In genomic region chr20:57260959-57261357, GRCh38 we compare ENCODE assay signal across 21 cellular contexts. TPM values are rescaled to one million over a fixed set of nuclear protein-coding genes. Genes with fewer than 3 reads are reported as not detected.
DNase-seq lines count a peak whose midpoint lies in the region; ATAC-seq and TF ChIP-seq lines count a peak whose summit lies in the region.
"Had no signal": no experiment of that assay in that cellular context is flagged by ENCODE, and none has a peak within 500 bp of the region (broad histone marks: within the 10 kb centered on the region; RNA-seq: fewer than 3 reads in every experiment).

No MANE protein-coding gene starts in this region.

- H3K4me3 ChIP-seq in choroid plexus epithelial cell (ENCODE audit: low read depth, low read length) (no peak overlapping the region), thyroid gland (replicated peaks in 1 of 3) (no peak overlapping the region), Karpas-422 (ENCODE audit: low read length) (no peak overlapping the region)
- H3K4me3 ChIP-seq: GM23248, vagina had no signal

- H3K36me3 ChIP-seq in thyroid gland = no peaks in the 10 kb centered on the region
- no peaks in the 10 kb centered on the region for H3K36me3 ChIP-seq in Karpas-422 (ENCODE audit: insufficient read depth, low read length)
- H3K36me3 ChIP-seq: BE2C, brain microvascular endothelial cell, vagina had no signal

- intact Hi-C loops in Right ventricle myocardium superior (cut with DNase I) = loop anchor here (10.0 kb wide), 1 partner anchor 96 kb away; no protein-coding TSS in a partner anchor
- intact Hi-C loops in Right ventricle myocardium inferior (cut with DNase I) = loop anchor here (2.0 to 5.0 kb wide), 2 partner anchors 98 to 169 kb away; no protein-coding TSS in a partner anchor
- intact Hi-C loops in thyroid gland (cut with DNase I) = no loop called here

- H3K9me2 ChIP-seq in Karpas-422 (replicated peaks; ENCODE audit: insufficient read depth, low read length) = no peaks in the 10 kb centered on the region

- no peak overlapping the region for H2AFZ ChIP-seq in Karpas-422 (ENCODE audit: low read length)
- H2AFZ ChIP-seq: GM23248 had no signal

- H4K20me1 ChIP-seq in Karpas-422 (ENCODE audit: insufficient read depth, low read depth, low read length) = no peaks in the 10 kb centered on the region

- no peak overlapping the region for H3K4me2 ChIP-seq in Karpas-422 (ENCODE audit: low read depth, low read length, poor library complexity, severe bottlenecking)

- no peak overlapping the region for H3K9ac ChIP-seq in Karpas-422 (ENCODE audit: low read length)
- H3K9ac ChIP-seq: GM23248 had no signal

- H3K27ac ChIP-seq in thyroid gland (peak overlapping the region; percentile 89 to 95 (median 91)), Karpas-422 (ENCODE audit: low read length) (no peak overlapping the region)
- H3K27ac ChIP-seq: brain microvascular endothelial cell, foreskin keratinocyte, GM23248, vagina had no signal

- 16 to 17% methylated on average over 13 of the region's 13 CpGs for WGBS in thyroid gland, 2 donors

- H3K27me3 ChIP-seq in thyroid gland (no peaks in the 10 kb centered on the region), Karpas-422 (ENCODE audit: low read length) (no peaks in the 10 kb centered on the region)
- H3K27me3 ChIP-seq: vagina had no signal

- H3K79me2 ChIP-seq in Karpas-422 (ENCODE audit: low read length) = no peaks in the 10 kb centered on the region

- peak; percentile 4 for ATAC-seq in Right ventricle myocardium superior (ENCODE audit: poor library complexity)
- ATAC-seq in Right ventricle myocardium inferior = no peak
- ATAC-seq: foreskin keratinocyte had no signal

- no peak for DNase-seq in Right ventricle myocardium superior
- no peak for DNase-seq in Right ventricle myocardium inferior (ENCODE audit: missing footprints)
- peak; percentile 9 for DNase-seq in choroid plexus epithelial cell (ENCODE audit: low read depth)
- peak; percentile 28 for DNase-seq in myocyte (ENCODE audit: low read depth)
- peak; percentile 53 to 59 for DNase-seq in thyroid gland
- DNase-seq in activated CD4-positive, alpha-beta T cell treated with anti-CD3 and anti-CD28 coated beads, Interleukin-2, amount 50 U/mL, for 4 hours = no peak
- no peak for DNase-seq in Karpas-422
- no peak for DNase-seq in foreskin melanocyte
- DNase-seq: activated CD8-positive, alpha-beta memory T cell treated with anti-CD3 and anti-CD28 coated beads for 24 hours; activated naive CD8-positive, alpha-beta T cell treated with anti-CD3 and anti-CD28 coated beads for 36 hours; BE2C; brain microvascular endothelial cell; COR-L47; foreskin keratinocyte; GM23248; NCI-H2171; posterior cingulate gyrus; small intestine; stimulated activated CD4-positive, alpha-beta T cell treated with anti-CD3 and anti-CD28 coated beads, Interleukin-4, amount 100 ng/mL, for 24 hours had no signal

- TF ChIP-seq CTCF in choroid plexus epithelial cell (conservative IDR thresholded peaks at IDR 0.05; ENCODE audit: low read depth, low read length) (no peak), thyroid gland (IDR thresholded peaks at IDR 0.05) (no peak)

- peak in 1 of 2 donors; percentile 31 for TF ChIP-seq POLR2A in thyroid gland (IDR thresholded peaks at IDR 0.05)

- H3K4me1 ChIP-seq in thyroid gland = peaks cover 42 to 52% of the 10 kb centered on the region in 2 donors
- H3K4me1 ChIP-seq in Karpas-422 (ENCODE audit: low read length) = peaks cover 13% of the 10 kb centered on the region
- H3K4me1 ChIP-seq: BE2C, foreskin keratinocyte had no signal

- H3K9me3 ChIP-seq in thyroid gland (no peaks in the 10 kb centered on the region), Karpas-422 (ENCODE audit: low read length) (no peaks in the 10 kb centered on the region)
- H3K9me3 ChIP-seq: BE2C, vagina had no signal

RNA-seq across cellular contexts. Expression of gene BMP7, which starts 5.5 kb away (rescaled TPM):
- 23.2 TPM for total RNA-seq in Right ventricle myocardium superior
- total RNA-seq in Right ventricle myocardium inferior = 27.2 TPM
- not detected in 2 replicates for total RNA-seq in myocyte
- polyA plus RNA-seq in myocyte (2012) = not detected
- total RNA-seq in thyroid gland = 100 to 1,000 TPM in 1 of 4 donors, 10 to 100 TPM in 3; 34.0 to 113 (median 80.2) TPM
- not detected in 2 replicates for total RNA-seq in Karpas-422 (2014; rRNA removed; shearing (Covaris generic); ENCODE audit: low replicate concordance)
- total RNA-seq: activated naive CD8-positive, alpha-beta T cell treated with anti-CD3 and anti-CD28 coated beads for 36 hours; foreskin keratinocyte; GM23248; liver had no signal
- polyA plus RNA-seq: foreskin keratinocyte, GM23248, liver had no signal

Comparison
In these comparisons a context has a peak if more than half of its experiments do, and no peak if none do; other contexts are left out.
1. DNase-seq: peak in choroid plexus epithelial cell (single experiment), myocyte (single experiment) and thyroid gland (2 of 2); none in Right ventricle myocardium superior (single experiment), Right ventricle myocardium inferior (single experiment), activated CD4-positive, alpha-beta T cell treated with anti-CD3 and anti-CD28 coated beads, Interleukin-2, amount 50 U/mL, for 4 hours (0 of 2), Karpas-422 (single experiment) and foreskin melanocyte (single experiment).
2. RNA of gene BMP7, which starts 5.5 kb away (total RNA-seq): 34.0 to 113 TPM in thyroid gland, 27.2 TPM in Right ventricle myocardium inferior (single experiment) and 23.2 TPM in Right ventricle myocardium superior (single experiment); not detected in myocyte and not detected in Karpas-422; every median in the first group is over 10 times any median in the second.